ENCODE assay signal across 17 cellular contexts in the genomic region with DNA sequence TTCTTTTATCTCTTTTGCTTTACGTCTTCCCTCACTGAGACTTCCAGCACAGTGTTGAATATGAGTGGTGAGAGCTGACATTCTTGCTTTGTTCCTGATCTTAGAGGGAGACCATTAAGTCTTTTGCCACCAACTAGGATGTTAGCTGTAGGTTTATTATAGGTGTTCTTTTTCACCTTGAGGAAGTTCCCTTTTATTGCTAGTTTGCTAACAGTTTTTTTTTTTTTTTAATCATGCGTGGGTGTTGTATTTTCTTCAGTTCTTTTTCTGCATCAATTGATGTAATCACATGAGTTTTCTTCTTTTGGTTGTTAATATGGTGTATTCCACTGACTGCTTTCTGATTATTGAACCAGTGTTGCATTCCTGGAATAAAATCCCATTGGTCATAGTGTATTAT. TPM values are rescaled to one million over a fixed set of nuclear protein-coding genes. Genes with fewer than 3 reads are reported as not detected.
"Had no signal": no experiment of that assay in that cellular context is flagged by ENCODE, and none has a peak within 500 bp of the region (broad histone marks: within the 10 kb centered on the region; RNA-seq: fewer than 3 reads in every experiment).

No MANE protein-coding gene starts in this region.

- H3K4me3 ChIP-seq: body of pancreas, hepatocyte, right atrium auricular region, skin epidermis, transverse colon had no signal

- H3K4me1 ChIP-seq: body of pancreas, transverse colon had no signal

- DNase-seq: activated CD4-positive, alpha-beta T cell treated with anti-CD3 and anti-CD28 coated beads for 36 hours; activated gamma-delta T cell treated with Interleukin-2 at 50 U/mL for 16 hours; activated T-cell treated with anti-CD3 and anti-CD28 coated beads, Interleukin-2, amount 50 U/mL, for 48 hours; body of pancreas; central memory CD4-positive, alpha-beta T cell; effector memory CD4-positive, alpha-beta T cell; erythroblast; kidney; SIG-M5; stimulated activated CD4-positive, alpha-beta T cell treated with anti-CD3 and anti-CD28 coated beads, Interleukin-4, amount 100 ng/mL, for 4 hours; T1000; transverse colon had no signal

- H3K27ac ChIP-seq: body of pancreas, hepatocyte, right atrium auricular region, transverse colon had no signal

- H3K27me3 ChIP-seq: body of pancreas, hepatocyte, right atrium auricular region, transverse colon had no signal

- H3K4me3 Mint-ChIP-seq: activated CD4-positive, alpha-beta T cell treated with anti-CD3 and anti-CD28 coated beads for 36 hours had no signal

- ATAC-seq: activated CD4-positive, alpha-beta T cell treated with anti-CD3 and anti-CD28 coated beads for 36 hours; body of pancreas had no signal

- H3K27ac Mint-ChIP-seq: activated CD4-positive, alpha-beta T cell treated with anti-CD3 and anti-CD28 coated beads for 36 hours had no signal

- H3K27me3 Mint-ChIP-seq: activated CD4-positive, alpha-beta T cell treated with anti-CD3 and anti-CD28 coated beads for 36 hours had no signal

RNA-seq across cellular contexts. Expression of gene CIB3, which starts 45.5 kb away (rescaled TPM):
- total RNA-seq: activated CD4-positive, alpha-beta T cell treated with anti-CD3 and anti-CD28 coated beads for 36 hours; body of pancreas; hepatocyte; kidney; liver; mesenteric fat pad; right atrium auricular region; transverse colon had no signal
- polyA plus RNA-seq: hepatocyte, liver had no signal
